Comparison of ENCODE assay signal across 8 cellular contexts in genomic region chr1:39671793-39672550, GRCh38. TPM values are rescaled to one million over a fixed set of nuclear protein-coding genes. Genes with fewer than 3 reads are reported as not detected.
DNase-seq lines count a peak whose midpoint lies in the region; ATAC-seq and TF ChIP-seq lines count a peak whose summit lies in the region.
"Had no signal": no experiment of that assay in that cellular context is flagged by ENCODE, and none has a peak within 500 bp of the region (broad histone marks: within the 10 kb centered on the region; RNA-seq: fewer than 3 reads in every experiment).

Gene NT5C1A (minus strand): TSS chr1:39672107. CDS start chr1:39672038, 69 bp downstream.

- no peaks in the 10 kb centered on the region for H3K36me3 ChIP-seq in stomach

- H3K4me3 ChIP-seq in stomach = peak within 1 kb of the TSS; percentile 45 to 62 (median 52)

- no peak for TF ChIP-seq CTCF in stomach (IDR thresholded peaks at IDR 0.05)

- H3K27me3 ChIP-seq in stomach = peaks cover 0 to 62% (median 20%) of the 10 kb centered on the region in 3 donors

- TF ChIP-seq EP300 in stomach (IDR thresholded peaks at IDR 0.05) = no peak

- H3K9me3 ChIP-seq in stomach = no peaks in the 10 kb centered on the region

- ATAC-seq in left lobe of liver = peak; percentile 68

- intact Hi-C loops in stomach (cut with DNase I; ENCODE audit: low total_unique reads) = no loop called here

- peak; percentile 38 for DNase-seq in GM19238 (ENCODE audit: insufficient read length, low spot score)
- DNase-seq in RPMI8226 = peak; percentile 42
- DNase-seq in cerebellar cortex (ENCODE audit: low spot score) = peak; percentile 47
- DNase-seq in left lobe of liver (ENCODE audit: low spot score) = no peak
- DNase-seq in stomach = peak; percentile 27
- no peak for DNase-seq in GDM1 (lab: John Stamatoyannopoulos, UW)
- no peak for DNase-seq in DMS114 treated with DMSO at 0.1 percent for 48 hours (lab: John Stamatoyannopoulos, UW; ENCODE audit: unreplicated experiment)

- peak within 1 kb of the TSS in 2 of 5 donors; percentile 8 to 56 for H3K27ac ChIP-seq in stomach

- H3K4me1 ChIP-seq in stomach = peaks cover 14 to 20% (median 17%) of the 10 kb centered on the region in 4 donors

- 2 to 3% (median 2%) methylated on average over 32 to 55 of the region's 55 CpGs for WGBS in stomach, 5 donors

- no peak for TF ChIP-seq POLR2A in stomach (IDR thresholded peaks at IDR 0.05)

RNA-seq across cellular contexts. Expression of gene NT5C1A, which starts in this region (rescaled TPM):
- total RNA-seq in left lobe of liver (not detected), stomach (under 1 TPM in 1 of 5 donors, not detected in 4; 0.92 TPM)
- polyA plus RNA-seq in stomach = under 1 TPM in 1 of 3 donors, not detected in 2; 0.76 TPM
- total RNA-seq: T-helper 2 cell treated with Interferon-gamma antibody and Interleukin-4, amounts not matched to agents 100 ng/mL and 5 ng/mL, for 36 hours had no signal

Comparison
In these comparisons a context has a peak if more than half of its experiments do, and no peak if none do; other contexts are left out.
1. Peak in ATAC-seq in left lobe of liver; RNA of the gene not detected or under 1 TPM.
2. Peak in DNase-seq and H3K4me3 ChIP-seq in stomach; RNA of the gene not detected or under 1 TPM.
3. DNase-seq: peak in GM19238 (single experiment), RPMI8226 (single experiment) and cerebellar cortex (single experiment); none in left lobe of liver (single experiment), GDM1 (single experiment) and DMS114 treated with DMSO at 0.1 percent for 48 hours (single experiment).